ENCODE assay signal across 11 cellular contexts in the genomic region with DNA sequence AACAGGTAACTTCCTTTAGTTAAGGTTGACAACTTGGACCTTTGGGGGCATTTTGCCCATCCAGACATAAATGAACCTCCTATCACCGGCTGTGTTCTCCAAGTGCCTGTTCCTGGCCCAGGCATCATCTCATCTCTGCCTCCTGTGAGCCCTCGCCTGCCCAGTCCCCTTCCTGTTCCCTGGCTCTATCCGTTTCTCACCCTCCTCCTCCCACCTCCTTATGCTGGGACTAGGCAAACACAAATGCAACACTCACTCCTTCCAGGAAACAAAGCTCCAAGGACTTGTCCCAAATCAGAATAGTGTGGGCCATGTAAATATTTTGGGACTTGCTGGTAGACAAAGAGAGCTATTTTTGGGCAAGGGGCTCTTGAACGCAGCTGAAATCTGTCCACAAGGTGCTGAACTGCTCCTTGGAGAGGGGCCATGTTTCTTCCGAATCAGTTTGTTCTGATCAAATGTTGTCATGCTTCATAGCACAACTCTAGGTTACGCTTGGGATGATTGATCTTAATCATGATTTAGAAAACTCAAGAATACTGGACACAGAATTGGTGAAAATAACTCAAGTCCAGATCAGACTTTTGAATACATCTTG. TPM values are rescaled to one million over a fixed set of nuclear protein-coding genes. Genes with fewer than 3 reads are reported as not detected.
DNase-seq lines count a peak whose midpoint lies in the region; ATAC-seq and TF ChIP-seq lines count a peak whose summit lies in the region.
"Had no signal": no experiment of that assay in that cellular context is flagged by ENCODE, and none has a peak within 500 bp of the region (broad histone marks: within the 10 kb centered on the region; RNA-seq: fewer than 3 reads in every experiment).

No MANE protein-coding gene starts in this region.

- BruUV-seq in mammary epithelial cell (replicated peaks; lab: Mats Ljungman, UMichigan), result no TSS peak

- H3K4me2 ChIP-seq in mammary epithelial cell (ENCODE audit: insufficient read depth, low read depth, low read length), result no peak overlapping the region

- peak overlapping the region; percentile 72 for H3K4me3 Mint-ChIP-seq in natural killer cell treated with Interleukin-12 subunit alpha and Interleukin-12 subunit beta and Interleukin-15 and Interleukin-18, amount 100 ng/mL, for 72 hours
- H3K4me3 Mint-ChIP-seq: WTC11 had no signal

- H3K27ac ChIP-seq in breast epithelium, result peak overlapping the region; percentile 73 to 74
- H3K27ac ChIP-seq in mammary epithelial cell (ENCODE audit: insufficient read depth, low read depth, low read length), result no peak overlapping the region
- H3K27ac ChIP-seq in duodenal mucosa (ENCODE audit: low read depth, low read length), result peak overlapping the region; percentile 33
- H3K27ac ChIP-seq in aorta (ENCODE audit: low read depth in 1 of 2, low read length in 2 of 2), result peak overlapping the region in 1 of 2 donors; percentile 20
- H3K27ac ChIP-seq: C4-2B had no signal

- intact Hi-C loops in breast epithelium (cut with DNase I; ENCODE audit: low total_unique reads) (no loop called here), mammary epithelial cell (cut with micrococcal nuclease) (no loop called here), aorta (cut with DNase I) (loop anchor here in 1 of 2 donors (5.0 kb wide), 1 partner anchor 35 kb away; no protein-coding TSS in a partner anchor)

- no peaks in the 10 kb centered on the region for H3K9me3 ChIP-seq in breast epithelium
- no peaks in the 10 kb centered on the region for H3K9me3 ChIP-seq in mammary epithelial cell (replicated peaks; ENCODE audit: insufficient read depth, low read length)
- H3K9me3 ChIP-seq in duodenal mucosa (ENCODE audit: control insufficient read depth in 1 of 2, low read length in 2 of 2), result no peaks in the 10 kb centered on the region
- no peaks in the 10 kb centered on the region for H3K9me3 ChIP-seq in aorta (ENCODE audit: control insufficient read depth, low read length)

- H3K36me3 Mint-ChIP-seq in natural killer cell treated with Interleukin-12 subunit alpha and Interleukin-12 subunit beta and Interleukin-15 and Interleukin-18, amount 100 ng/mL, for 72 hours, result peaks cover 26% of the 10 kb centered on the region

- DNase-seq in breast epithelium (ENCODE audit: low spot score in 2 of 2), result no peak
- no peak for DNase-seq in mammary epithelial cell
- no peak for DNase-seq in natural killer cell treated with Interleukin-12 subunit alpha and Interleukin-12 subunit beta and Interleukin-15 and Interleukin-18, amount 100 ng/mL, for 72 hours (ENCODE audit: low spot score)
- DNase-seq in aorta, result no peak
- no peak for DNase-seq in glomerular visceral epithelial cell (ENCODE audit: extremely low spot score)
- DNase-seq: NCI-H2107 had no signal

- H3K79me2 ChIP-seq in mammary epithelial cell (ENCODE audit: insufficient read depth, low read length), result peaks cover 70% of the 10 kb centered on the region

- no peaks in the 10 kb centered on the region for H3K9me3 Mint-ChIP-seq in natural killer cell treated with Interleukin-12 subunit alpha and Interleukin-12 subunit beta and Interleukin-15 and Interleukin-18, amount 100 ng/mL, for 72 hours
- H3K9me3 Mint-ChIP-seq: WTC11 had no signal

- H3K27ac Mint-ChIP-seq in natural killer cell treated with Interleukin-12 subunit alpha and Interleukin-12 subunit beta and Interleukin-15 and Interleukin-18, amount 100 ng/mL, for 72 hours, result peak overlapping the region; percentile 85 to 99
- H3K27ac Mint-ChIP-seq: WTC11 had no signal

- no peak for ATAC-seq in natural killer cell treated with Interleukin-12 subunit alpha and Interleukin-12 subunit beta and Interleukin-15 and Interleukin-18, amount 100 ng/mL, for 72 hours
- ATAC-seq in aorta (ENCODE audit: low FRiP score) (peak; percentile 30), GM21576 (IDR thresholded peaks at IDR 0.05; ENCODE audit: unreplicated experiment) (no peak), HG02852 (IDR thresholded peaks at IDR 0.05; ENCODE audit: unreplicated experiment) (no peak)
- ATAC-seq: WTC11 had no signal

- no peak overlapping the region for H2AFZ ChIP-seq in mammary epithelial cell (ENCODE audit: low read depth, low read length)

- TF ChIP-seq POLR2A in breast epithelium (IDR thresholded peaks at IDR 0.05), result no peak

- dilution Hi-C loops in mammary epithelial cell (cut with HindIII; ENCODE audit: low sequenced_read_pairs), result no loop called here

- no peak for TF ChIP-seq CTCF in breast epithelium (IDR thresholded peaks at IDR 0.05)
- TF ChIP-seq CTCF in mammary epithelial cell (conservative IDR thresholded peaks at IDR 0.05 in 1 of 2, IDR thresholded peaks at IDR 0.05 in 1 of 2; ENCODE audit: extremely low read depth in 1 of 2, insufficient read depth in 1 of 2, low read depth in 1 of 2, low read length in 2 of 2), result no peak

- 92% methylated on average over 6 of the region's 6 CpGs for WGBS in mammary epithelial cell (ENCODE audit: low coverage, missing lambda C conversion rate)
- WGBS in aorta, 2 donors, result 18 to 28% methylated on average over 6 of the region's 6 CpGs

- H3K4me3 ChIP-seq in breast epithelium (no peak overlapping the region), mammary epithelial cell (replicated peaks in 1 of 3; ENCODE audit: insufficient read depth in 1 of 3, low read depth in 2 of 3, low read length in 3 of 3) (no peak overlapping the region), duodenal mucosa (ENCODE audit: low read depth in 1 of 2, low read length in 2 of 2) (no peak overlapping the region), aorta (ENCODE audit: low read length in 2 of 2) (no peak overlapping the region)

- H4K20me1 ChIP-seq in mammary epithelial cell (ENCODE audit: insufficient read depth, low read length), result no peaks in the 10 kb centered on the region

- CTCF ChIA-PET in mammary epithelial cell (lab: Charles Lee; ENCODE audit: low non-redundant PET), result no interaction called here

- H3K27me3 Mint-ChIP-seq in natural killer cell treated with Interleukin-12 subunit alpha and Interleukin-12 subunit beta and Interleukin-15 and Interleukin-18, amount 100 ng/mL, for 72 hours, result no peaks in the 10 kb centered on the region

- H3K36me3 ChIP-seq in breast epithelium (no peaks in the 10 kb centered on the region), mammary epithelial cell (ENCODE audit: insufficient read depth, low read length) (peaks cover 5% of the 10 kb centered on the region), duodenal mucosa (ENCODE audit: control insufficient read depth in 1 of 2, insufficient read depth in 2 of 2, low read length in 2 of 2) (peaks cover 0 to 9% of the 10 kb centered on the region in 2 donors), aorta (ENCODE audit: control insufficient read depth in 1 of 2, insufficient read depth in 2 of 2, low read length in 1 of 2) (no peaks in the 10 kb centered on the region)

- no peak overlapping the region for H3K9ac ChIP-seq in mammary epithelial cell (ENCODE audit: insufficient read depth, low read length)
- H3K9ac ChIP-seq in duodenal mucosa (ENCODE audit: low read depth in 1 of 2, low read length in 2 of 2), result no peak overlapping the region

- in situ Hi-C loops in mammary epithelial cell (cut with MboI; ENCODE audit: low sequenced_read_pairs in 2 of 2), result no loop called here

- H3K4me1 ChIP-seq in breast epithelium (peaks cover 0 to 2% of the 10 kb centered on the region in 2 donors), mammary epithelial cell (ENCODE audit: insufficient read depth, low read length) (peaks cover 32% of the 10 kb centered on the region), duodenal mucosa (ENCODE audit: control insufficient read depth in 1 of 2, insufficient read depth in 2 of 2, low read length in 2 of 2) (peaks cover 53 to 76% of the 10 kb centered on the region in 2 donors), aorta (ENCODE audit: control insufficient read depth in 1 of 2, insufficient read depth in 2 of 2, low read length in 2 of 2) (no peaks in the 10 kb centered on the region)

- H3K27me3 ChIP-seq in breast epithelium, result no peaks in the 10 kb centered on the region
- H3K27me3 ChIP-seq in mammary epithelial cell (ENCODE audit: insufficient read depth, low read length), result no peaks in the 10 kb centered on the region
- no peaks in the 10 kb centered on the region for H3K27me3 ChIP-seq in duodenal mucosa (ENCODE audit: control insufficient read depth in 1 of 2, insufficient read depth in 2 of 2, low read length in 2 of 2)
- H3K27me3 ChIP-seq in aorta (ENCODE audit: control insufficient read depth in 1 of 2, insufficient read depth in 2 of 2, low read length in 1 of 2), result no peaks in the 10 kb centered on the region

- peaks cover 80 to 100% of the 10 kb centered on the region in 2 donors for H3K4me1 Mint-ChIP-seq in natural killer cell treated with Interleukin-12 subunit alpha and Interleukin-12 subunit beta and Interleukin-15 and Interleukin-18, amount 100 ng/mL, for 72 hours (ENCODE audit: low read depth in 2 of 2)

RNA-seq across cellular contexts. Expression of a gene that starts 25.3 kb away (rescaled TPM):
- total RNA-seq in breast epithelium (10 to 100 TPM; 27.2 to 46.2 (median 32.4) TPM), mammary epithelial cell (10 to 100 TPM; 30.7 to 43.3 TPM), aorta (10 to 100 TPM; 43.8 to 62.7 TPM)
- polyA plus RNA-seq in mammary epithelial cell (17.2 TPM), aorta (1 to 10 TPM; 9.1 to 9.4 TPM)
- polyA minus RNA-seq in mammary epithelial cell, result 45.9 TPM
- total RNA-seq in natural killer cell treated with Interleukin-12 subunit alpha and Interleukin-12 subunit beta and Interleukin-15 and Interleukin-18, amount 100 ng/mL, for 72 hours, result 10 to 100 TPM; 62.5 to 77.6 TPM
